26 cellular contexts compared by ENCODE assay signal in genomic region chr2:595141-595805, GRCh38.
"Had no signal": no experiment of that assay in that cellular context is flagged by ENCODE, and none has a peak within 500 bp of the region (broad histone marks: within the 10 kb centered on the region; RNA-seq: fewer than 3 reads in every experiment).

No MANE protein-coding gene starts in this region.

- H2AFZ ChIP-seq: hepatocyte had no signal

- H3K4me1 Mint-ChIP-seq: mesothelial cell of epicardium; naive B cell; natural killer cell; stimulated activated effector memory CD8-positive, alpha-beta T cell treated with anti-CD3 and anti-CD28 coated beads, Interleukin-12 subunit alpha, Interleukin-12 subunit beta, amount 100 ng/mL, for 72 hours had no signal

- H3K27ac Mint-ChIP-seq: mesothelial cell of epicardium; natural killer cell; nephron progenitor cell; stimulated activated effector memory CD8-positive, alpha-beta T cell treated with anti-CD3 and anti-CD28 coated beads, Interleukin-12 subunit alpha, Interleukin-12 subunit beta, amount 100 ng/mL, for 72 hours; stimulated activated naive CD8-positive, alpha-beta T cell treated with anti-CD3 and anti-CD28 coated beads, Interleukin-15, Interleukin-2, amounts not matched to agents 100 ng/mL and 50 ng/mL, for 24 hours; type B pancreatic cell had no signal

- H3K27me3 Mint-ChIP-seq: type B pancreatic cell had no signal

- H3K4me3 Mint-ChIP-seq: mesothelial cell of epicardium; natural killer cell; nephron progenitor cell; stimulated activated effector memory CD8-positive, alpha-beta T cell treated with anti-CD3 and anti-CD28 coated beads, Interleukin-12 subunit alpha, Interleukin-12 subunit beta, amount 100 ng/mL, for 72 hours; stimulated activated naive CD8-positive, alpha-beta T cell treated with anti-CD3 and anti-CD28 coated beads, Interleukin-15, Interleukin-2, amounts not matched to agents 100 ng/mL and 50 ng/mL, for 24 hours; type B pancreatic cell had no signal

- H3K9me3 Mint-ChIP-seq: mesothelial cell of epicardium; naive B cell; natural killer cell; stimulated activated effector memory CD8-positive, alpha-beta T cell treated with anti-CD3 and anti-CD28 coated beads, Interleukin-12 subunit alpha, Interleukin-12 subunit beta, amount 100 ng/mL, for 72 hours; stimulated activated naive CD8-positive, alpha-beta T cell treated with anti-CD3 and anti-CD28 coated beads, Interleukin-15, Interleukin-2, amounts not matched to agents 100 ng/mL and 50 ng/mL, for 24 hours; type B pancreatic cell had no signal

- H3K36me3 Mint-ChIP-seq: mesothelial cell of epicardium; naive B cell; natural killer cell; stimulated activated effector memory CD8-positive, alpha-beta T cell treated with anti-CD3 and anti-CD28 coated beads, Interleukin-12 subunit alpha, Interleukin-12 subunit beta, amount 100 ng/mL, for 72 hours; type B pancreatic cell had no signal

- DNase-seq: left ventricle myocardium inferior; mesendoderm; naive B cell; natural killer cell; nephron progenitor cell; nucleus accumbens; pancreas; posterior cingulate gyrus; retina; right cardiac atrium; sigmoid colon; small intestine; spleen; stimulated activated CD4-positive, alpha-beta T cell treated with anti-CD3 and anti-CD28 coated beads, Interleukin-4, amount 100 ng/mL, for 24 hours; stimulated activated naive CD4-positive, alpha-beta T cell; uterus had no signal

- H3K4me1 ChIP-seq: left ventricle myocardium inferior, pancreas, prostate gland, sigmoid colon, spleen, suprapubic skin, tibial nerve, uterus had no signal

- H3K4me2 ChIP-seq: hepatocyte had no signal

- H3K27ac ChIP-seq: hepatocyte, left ventricle myocardium inferior, pancreas, prostate gland, sigmoid colon, spleen, suprapubic skin, thoracic aorta, tibial nerve, uterus had no signal

- ATAC-seq: natural killer cell; pancreas; right cardiac atrium; stimulated activated effector memory CD8-positive, alpha-beta T cell treated with anti-CD3 and anti-CD28 coated beads, Interleukin-12 subunit alpha, Interleukin-12 subunit beta, amount 100 ng/mL, for 72 hours had no signal

- H3K79me2 ChIP-seq: hepatocyte had no signal

- H3K4me3 ChIP-seq: hepatocyte, left ventricle myocardium inferior, lung, pancreas, prostate gland, sigmoid colon, spleen, suprapubic skin, thoracic aorta, tibial nerve, uterus had no signal

- H3K9me3 ChIP-seq: left ventricle myocardium inferior, pancreas, prostate gland, sigmoid colon, spleen, suprapubic skin, thoracic aorta, tibial nerve, uterus had no signal

- H3K36me3 ChIP-seq: left ventricle myocardium inferior, pancreas, prostate gland, sigmoid colon, spleen, suprapubic skin, thoracic aorta, tibial nerve, uterus had no signal

- H3K27me3 ChIP-seq: hepatocyte, pancreas, sigmoid colon, suprapubic skin, tibial nerve, uterus had no signal
